In genomic region chr14:78946949-78947348, GRCh38 we compare ENCODE assay signal across 34 cellular contexts.
"Had no signal": no experiment of that assay in that cellular context is flagged by ENCODE, and none has a peak within 500 bp of the region (broad histone marks: within the 10 kb centered on the region; RNA-seq: fewer than 3 reads in every experiment).

No MANE protein-coding gene starts in this region.

- H3K4me1 ChIP-seq: adrenal gland, body of pancreas, esophagus muscularis mucosa, gastroesophageal sphincter had no signal

- H3K9me3 ChIP-seq: adrenal gland, body of pancreas, esophagus muscularis mucosa, gastroesophageal sphincter had no signal

- H3K36me3 ChIP-seq: adrenal gland, esophagus muscularis mucosa, gastroesophageal sphincter had no signal

- H3K4me1 Mint-ChIP-seq: activated CD4-positive, alpha-beta T cell treated with anti-CD3 and anti-CD28 coated beads for 36 hours; activated CD4-positive, alpha-beta T cell treated with anti-CD3 and anti-CD28 coated beads, Interleukin-2, amount 10 ng/mL, durations not matched to agents 24 days and 14 days; activated CD8-positive, alpha-beta memory T cell treated with anti-CD3 and anti-CD28 coated beads, Interleukin-2, amount 10 ng/mL, durations not matched to agents 7 days and 5 days; activated naive CD4-positive, alpha-beta T cell treated with anti-CD3 and anti-CD28 coated beads, Interleukin-2, amount 50 U/mL, for 24 hours; activated naive CD8-positive, alpha-beta T cell treated with anti-CD3 and anti-CD28 coated beads for 36 hours; activated naive CD8-positive, alpha-beta T cell treated with anti-CD3 and anti-CD28 coated beads, Interleukin-2, amount 50 U/mL, for 24 hours; T-helper 17 cell had no signal

- H3K27ac ChIP-seq: adrenal gland, body of pancreas, esophagus muscularis mucosa, gastroesophageal sphincter had no signal

- H3K27ac Mint-ChIP-seq: activated CD4-positive, alpha-beta memory T cell treated with anti-CD3 and anti-CD28 coated beads for 36 hours; activated CD4-positive, alpha-beta T cell treated with anti-CD3 and anti-CD28 coated beads for 36 hours; activated CD4-positive, alpha-beta T cell treated with anti-CD3 and anti-CD28 coated beads, Interleukin-2, amount 10 ng/mL, durations not matched to agents 24 days and 14 days; activated CD8-positive, alpha-beta memory T cell treated with anti-CD3 and anti-CD28 coated beads, Interleukin-2, amount 10 ng/mL, durations not matched to agents 7 days and 5 days; activated CD8-positive, alpha-beta T cell treated with anti-CD3 and anti-CD28 coated beads, Interleukin-2, amount 10 ng/mL, durations not matched to agents 7 days and 5 days; activated naive CD4-positive, alpha-beta T cell treated with anti-CD3 and anti-CD28 coated beads for 36 hours; activated naive CD4-positive, alpha-beta T cell treated with anti-CD3 and anti-CD28 coated beads, Interleukin-2, amount 50 U/mL, for 24 hours; activated naive CD8-positive, alpha-beta T cell treated with anti-CD3 and anti-CD28 coated beads for 36 hours; activated naive CD8-positive, alpha-beta T cell treated with anti-CD3 and anti-CD28 coated beads, Interleukin-2, amount 50 U/mL, for 24 hours; activated T-helper 1 cell treated with anti-CD3 and anti-CD28 coated beads, Interleukin-12 subunit alpha, Interleukin-12 subunit beta, Interleukin-2, Interleukin-4 antibody, amounts not matched to agents 30 ng/mL and 10 ng/mL and 1 ng/mL, durations not matched to agents 14 hours and 24 hours and 36 hours; activated T-helper 2 cell treated with anti-CD3 and anti-CD28 coated beads, Interferon-gamma antibody, Interleukin-2, Interleukin-4, amounts not matched to agents 10 μg/mL and 5 μg/mL and 100 μg/mL, durations not matched to agents 14 hours and 24 hours and 36 hours; effector memory CD8-positive, alpha-beta T cell; T-helper 17 cell; T-helper 2 cell treated with Interferon-gamma antibody and Interleukin-4, amounts not matched to agents 5 μg/mL and 100 μg/mL, for 36 hours had no signal

- DNase-seq: activated CD4-positive, alpha-beta memory T cell treated with anti-CD3 and anti-CD28 coated beads for 36 hours; activated CD4-positive, alpha-beta T cell treated with anti-CD3 and anti-CD28 coated beads for 36 hours; activated CD4-positive, alpha-beta T cell treated with anti-CD3 and anti-CD28 coated beads, Interleukin-2, amount 10 ng/mL, durations not matched to agents 24 days and 14 days; activated CD4-positive, CD25-positive, alpha-beta regulatory T cell; activated CD4-positive, CD25-positive, alpha-beta regulatory T cell treated with anti-CD3 and anti-CD28 coated beads, Interleukin-2, amount 50 U/mL, for 72 hours; activated CD8-positive, alpha-beta memory T cell treated with anti-CD3 and anti-CD28 coated beads, Interleukin-2, amount 10 ng/mL, durations not matched to agents 7 days and 5 days; activated CD8-positive, alpha-beta memory T cell treated with anti-CD3 and anti-CD28 coated beads, Interleukin-2, amount 50 U/mL, for 4 hours; activated CD8-positive, alpha-beta T cell treated with anti-CD3 and anti-CD28 coated beads, Interleukin-2, amount 10 ng/mL, durations not matched to agents 7 days and 5 days; activated effector memory CD4-positive, alpha-beta T cell treated with anti-CD3 and anti-CD28 coated beads, Interleukin-2, amount 50 U/mL, for 16 hours; activated naive CD4-positive, alpha-beta T cell treated with anti-CD3 and anti-CD28 coated beads for 36 hours; activated naive CD8-positive, alpha-beta T cell treated with anti-CD3 and anti-CD28 coated beads for 36 hours; activated naive CD8-positive, alpha-beta T cell treated with anti-CD3 and anti-CD28 coated beads, Interleukin-2, amount 50 U/mL, for 24 hours; activated T-cell treated with anti-CD3 and anti-CD28 coated beads, Interleukin-2, amount 50 U/mL, for 1 hour; activated T-cell treated with anti-CD3 and anti-CD28 coated beads, Interleukin-2, amount 50 U/mL, for 48 hours; adrenal gland; amygdala; aorta; body of pancreas; caudate nucleus; cortex of kidney; dermis blood vessel endothelial cell; effector CD4-positive, alpha-beta T cell; effector memory CD8-positive, alpha-beta T cell; erythroblast; foreskin melanocyte; T-helper 1 cell; T-helper 17 cell; T1000 had no signal

- H3K4me3 Mint-ChIP-seq: activated CD4-positive, alpha-beta memory T cell treated with anti-CD3 and anti-CD28 coated beads for 36 hours; activated CD4-positive, alpha-beta T cell treated with anti-CD3 and anti-CD28 coated beads for 36 hours; activated CD4-positive, alpha-beta T cell treated with anti-CD3 and anti-CD28 coated beads, Interleukin-2, amount 10 ng/mL, durations not matched to agents 24 days and 14 days; activated CD8-positive, alpha-beta memory T cell treated with anti-CD3 and anti-CD28 coated beads, Interleukin-2, amount 10 ng/mL, durations not matched to agents 7 days and 5 days; activated CD8-positive, alpha-beta T cell treated with anti-CD3 and anti-CD28 coated beads, Interleukin-2, amount 10 ng/mL, durations not matched to agents 7 days and 5 days; activated naive CD4-positive, alpha-beta T cell treated with anti-CD3 and anti-CD28 coated beads for 36 hours; activated naive CD4-positive, alpha-beta T cell treated with anti-CD3 and anti-CD28 coated beads, Interleukin-2, amount 50 U/mL, for 24 hours; activated naive CD8-positive, alpha-beta T cell treated with anti-CD3 and anti-CD28 coated beads for 36 hours; activated naive CD8-positive, alpha-beta T cell treated with anti-CD3 and anti-CD28 coated beads, Interleukin-2, amount 50 U/mL, for 24 hours; activated T-helper 1 cell treated with anti-CD3 and anti-CD28 coated beads, Interleukin-12 subunit alpha, Interleukin-12 subunit beta, Interleukin-2, Interleukin-4 antibody, amounts not matched to agents 30 ng/mL and 10 ng/mL and 1 ng/mL, durations not matched to agents 14 hours and 24 hours and 36 hours; effector memory CD8-positive, alpha-beta T cell; T-helper 17 cell; T-helper 2 cell treated with Interferon-gamma antibody and Interleukin-4, amounts not matched to agents 5 μg/mL and 100 μg/mL, for 36 hours had no signal

- H3K27me3 Mint-ChIP-seq: effector memory CD8-positive, alpha-beta T cell had no signal

- H3K36me3 Mint-ChIP-seq: activated CD4-positive, alpha-beta memory T cell treated with anti-CD3 and anti-CD28 coated beads for 36 hours; activated CD8-positive, alpha-beta memory T cell treated with anti-CD3 and anti-CD28 coated beads, Interleukin-2, amount 10 ng/mL, durations not matched to agents 7 days and 5 days; activated naive CD4-positive, alpha-beta T cell treated with anti-CD3 and anti-CD28 coated beads, Interleukin-2, amount 50 U/mL, for 24 hours; activated naive CD8-positive, alpha-beta T cell treated with anti-CD3 and anti-CD28 coated beads for 36 hours had no signal

- H3K9me3 Mint-ChIP-seq: activated CD4-positive, alpha-beta memory T cell treated with anti-CD3 and anti-CD28 coated beads for 36 hours; activated CD4-positive, alpha-beta T cell treated with anti-CD3 and anti-CD28 coated beads, Interleukin-2, amount 10 ng/mL, durations not matched to agents 24 days and 14 days; activated naive CD4-positive, alpha-beta T cell treated with anti-CD3 and anti-CD28 coated beads for 36 hours; activated naive CD4-positive, alpha-beta T cell treated with anti-CD3 and anti-CD28 coated beads, Interleukin-2, amount 50 U/mL, for 24 hours; activated naive CD8-positive, alpha-beta T cell treated with anti-CD3 and anti-CD28 coated beads for 36 hours; activated naive CD8-positive, alpha-beta T cell treated with anti-CD3 and anti-CD28 coated beads, Interleukin-2, amount 50 U/mL, for 24 hours; activated T-helper 1 cell treated with anti-CD3 and anti-CD28 coated beads, Interleukin-12 subunit alpha, Interleukin-12 subunit beta, Interleukin-2, Interleukin-4 antibody, amounts not matched to agents 30 ng/mL and 10 ng/mL and 1 ng/mL, durations not matched to agents 14 hours and 24 hours and 36 hours; activated T-helper 2 cell treated with anti-CD3 and anti-CD28 coated beads, Interferon-gamma antibody, Interleukin-2, Interleukin-4, amounts not matched to agents 10 μg/mL and 5 μg/mL and 100 μg/mL, durations not matched to agents 14 hours and 24 hours and 36 hours; T-helper 2 cell treated with Interferon-gamma antibody and Interleukin-4, amounts not matched to agents 5 μg/mL and 100 μg/mL, for 36 hours had no signal

- H3K4me3 ChIP-seq: adrenal gland, body of pancreas, esophagus muscularis mucosa, gastroesophageal sphincter had no signal

- H3K27me3 ChIP-seq: adrenal gland, body of pancreas, gastroesophageal sphincter had no signal
